20 cellular contexts compared by ENCODE assay signal in the genomic region with DNA sequence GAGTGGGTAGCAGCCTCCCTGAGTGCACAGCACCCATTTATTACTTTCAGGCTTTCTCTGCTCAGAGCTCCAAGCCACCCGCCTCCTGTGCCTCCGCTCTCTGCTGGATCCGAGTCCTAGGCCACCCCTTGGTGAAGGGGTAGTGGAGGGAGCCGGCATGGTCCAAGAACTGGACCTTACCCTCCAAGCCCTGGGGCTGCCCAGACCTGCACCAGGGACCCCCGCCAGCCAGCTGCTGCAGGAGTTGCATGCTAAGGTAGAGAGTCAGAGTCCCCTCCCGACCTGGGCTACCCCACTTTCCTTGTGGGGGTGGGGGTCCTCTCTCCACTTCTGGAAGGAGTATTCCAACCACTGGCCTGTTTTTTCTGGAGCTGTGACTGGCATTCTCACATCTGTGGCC. TPM values are rescaled to one million over a fixed set of nuclear protein-coding genes. Genes with fewer than 3 reads are reported as not detected.
DNase-seq lines count a peak whose midpoint lies in the region; ATAC-seq and TF ChIP-seq lines count a peak whose summit lies in the region.
"Had no signal": no experiment of that assay in that cellular context is flagged by ENCODE, and none has a peak within 500 bp of the region (broad histone marks: within the 10 kb centered on the region; RNA-seq: fewer than 3 reads in every experiment).

No MANE protein-coding gene starts in this region.

- no peak for DNase-seq in activated naive CD8-positive, alpha-beta T cell treated with anti-CD3 and anti-CD28 coated beads, Interleukin-2, amount 50 U/mL, for 24 hours
- DNase-seq in T-helper 17 cell, result no peak
- DNase-seq in mesothelial cell of epicardium (ENCODE audit: low spot score in 2 of 2, unreplicated experiment in 2 of 2), result no peak
- DNase-seq in stimulated activated naive B cell treated with anti-CD40 and anti-IgM and Interleukin-4, amounts not matched to agents 10 μg/mL and 1 μg/mL and 100 μg/mL, for 72 hours, result no peak
- no peak for DNase-seq in GOT3 (lab: John Stamatoyannopoulos, UW)
- DNase-seq in mesenteric fat pad (ENCODE audit: low spot score), result no peak
- DNase-seq: activated CD4-positive, CD25-positive, alpha-beta regulatory T cell; activated CD8-positive, alpha-beta memory T cell treated with anti-CD3 and anti-CD28 coated beads, Interleukin-2, amount 50 U/mL, for 4 hours; adrenal gland; DMS 273 treated with DMSO at 0.1 percent for 48 hours; GDM1; left ventricle myocardium superior; NCI-H1092 treated with DMSO at 0.1 percent for 48 hours; NCI-H526; stimulated activated CD4-positive, alpha-beta T cell treated with anti-CD3 and anti-CD28 coated beads, Interleukin-2, amount 100 ng/mL, for 48 hours had no signal

- no peak for TF ChIP-seq CTCF in mesothelial cell of epicardium (IDR thresholded peaks at IDR 0.05; ENCODE audit: unreplicated experiment)

- no peak overlapping the region for H3K27ac Mint-ChIP-seq in activated naive CD8-positive, alpha-beta T cell
- no peak overlapping the region for H3K27ac Mint-ChIP-seq in activated naive CD8-positive, alpha-beta T cell treated with anti-CD3 and anti-CD28 coated beads, Interleukin-2, amount 50 U/mL, for 24 hours
- H3K27ac Mint-ChIP-seq in T-helper 17 cell (peak overlapping the region; percentile 74), mesothelial cell of epicardium (no peak overlapping the region)
- H3K27ac Mint-ChIP-seq in stimulated activated naive B cell treated with anti-CD40 and anti-IgM and Interleukin-4, amounts not matched to agents 10 μg/mL and 1 μg/mL and 100 μg/mL, for 72 hours, result no peak overlapping the region

- H3K27me3 Mint-ChIP-seq in activated naive CD8-positive, alpha-beta T cell, result peaks cover 2% of the 10 kb centered on the region
- H3K27me3 Mint-ChIP-seq in activated naive CD8-positive, alpha-beta T cell treated with anti-CD3 and anti-CD28 coated beads, Interleukin-2, amount 50 U/mL, for 24 hours, result no peaks in the 10 kb centered on the region
- no peaks in the 10 kb centered on the region for H3K27me3 Mint-ChIP-seq in T-helper 17 cell
- peaks cover 9% of the 10 kb centered on the region for H3K27me3 Mint-ChIP-seq in mesothelial cell of epicardium (ENCODE audit: low read depth)
- peaks cover 5 to 12% of the 10 kb centered on the region in 2 donors for H3K27me3 Mint-ChIP-seq in stimulated activated naive B cell treated with anti-CD40 and anti-IgM and Interleukin-4, amounts not matched to agents 10 μg/mL and 1 μg/mL and 100 μg/mL, for 72 hours

- H3K9me3 Mint-ChIP-seq in activated naive CD8-positive, alpha-beta T cell (ENCODE audit: low read depth), result no peaks in the 10 kb centered on the region
- no peaks in the 10 kb centered on the region for H3K9me3 Mint-ChIP-seq in activated naive CD8-positive, alpha-beta T cell treated with anti-CD3 and anti-CD28 coated beads, Interleukin-2, amount 50 U/mL, for 24 hours
- H3K9me3 Mint-ChIP-seq in mesothelial cell of epicardium, result no peaks in the 10 kb centered on the region
- H3K9me3 Mint-ChIP-seq in stimulated activated naive B cell treated with anti-CD40 and anti-IgM and Interleukin-4, amounts not matched to agents 10 μg/mL and 1 μg/mL and 100 μg/mL, for 72 hours, result no peaks in the 10 kb centered on the region

- ATAC-seq in activated naive CD8-positive, alpha-beta T cell treated with anti-CD3 and anti-CD28 coated beads, Interleukin-2, amount 50 U/mL, for 24 hours, result no peak
- no peak for ATAC-seq in T-helper 17 cell
- no peak for ATAC-seq in stimulated activated naive B cell treated with anti-CD40 and anti-IgM and Interleukin-4, amounts not matched to agents 10 μg/mL and 1 μg/mL and 100 μg/mL, for 72 hours (replicated peaks)
- ATAC-seq in GM18867 (IDR thresholded peaks at IDR 0.05; ENCODE audit: unreplicated experiment), result no peak
- ATAC-seq: left ventricle myocardium superior had no signal

- H3K36me3 Mint-ChIP-seq in activated naive CD8-positive, alpha-beta T cell, result no peaks in the 10 kb centered on the region
- H3K36me3 Mint-ChIP-seq in activated naive CD8-positive, alpha-beta T cell treated with anti-CD3 and anti-CD28 coated beads, Interleukin-2, amount 50 U/mL, for 24 hours (ENCODE audit: low read depth), result peaks cover 7% of the 10 kb centered on the region
- no peaks in the 10 kb centered on the region for H3K36me3 Mint-ChIP-seq in T-helper 17 cell (ENCODE audit: low read depth)
- peaks cover 8% of the 10 kb centered on the region for H3K36me3 Mint-ChIP-seq in mesothelial cell of epicardium
- H3K36me3 Mint-ChIP-seq in stimulated activated naive B cell treated with anti-CD40 and anti-IgM and Interleukin-4, amounts not matched to agents 10 μg/mL and 1 μg/mL and 100 μg/mL, for 72 hours, result peaks cover 13 to 19% of the 10 kb centered on the region in 2 donors

- H3K4me1 Mint-ChIP-seq in activated naive CD8-positive, alpha-beta T cell (ENCODE audit: low read depth), result peaks cover 3% of the 10 kb centered on the region
- H3K4me1 Mint-ChIP-seq in activated naive CD8-positive, alpha-beta T cell treated with anti-CD3 and anti-CD28 coated beads, Interleukin-2, amount 50 U/mL, for 24 hours, result peaks cover 14% of the 10 kb centered on the region
- H3K4me1 Mint-ChIP-seq in T-helper 17 cell, result peaks cover 16% of the 10 kb centered on the region
- peaks cover 4% of the 10 kb centered on the region for H3K4me1 Mint-ChIP-seq in mesothelial cell of epicardium
- peaks cover 7 to 22% of the 10 kb centered on the region in 2 donors for H3K4me1 Mint-ChIP-seq in stimulated activated naive B cell treated with anti-CD40 and anti-IgM and Interleukin-4, amounts not matched to agents 10 μg/mL and 1 μg/mL and 100 μg/mL, for 72 hours

- H3K9me3 ChIP-seq in T-helper 17 cell (ENCODE audit: control insufficient read depth, low read length, poor library complexity, severe bottlenecking), result no peaks in the 10 kb centered on the region
- H3K9me3 ChIP-seq: adrenal gland, esophagus muscularis mucosa had no signal

- peak overlapping the region; percentile 89 for H3K4me3 Mint-ChIP-seq in activated naive CD8-positive, alpha-beta T cell
- H3K4me3 Mint-ChIP-seq in activated naive CD8-positive, alpha-beta T cell treated with anti-CD3 and anti-CD28 coated beads, Interleukin-2, amount 50 U/mL, for 24 hours, result no peak overlapping the region
- H3K4me3 Mint-ChIP-seq in T-helper 17 cell (no peak overlapping the region), mesothelial cell of epicardium (peak overlapping the region; percentile 81)
- H3K4me3 Mint-ChIP-seq in stimulated activated naive B cell treated with anti-CD40 and anti-IgM and Interleukin-4, amounts not matched to agents 10 μg/mL and 1 μg/mL and 100 μg/mL, for 72 hours, result peak overlapping the region; percentile 48 to 93

RNA-seq across cellular contexts. Expression of a gene that starts 2.0 kb away (rescaled TPM):
- total RNA-seq in T-helper 17 cell (10 to 100 TPM; 29.2 to 31.9 TPM), mesothelial cell of epicardium (17.9 to 20.6 TPM (median 18.8 TPM) in 3 replicates), mesenteric fat pad (11.8 TPM)

RNA-seq across cellular contexts. Expression of a gene that starts 16.4 kb away (rescaled TPM):
- 1 to 10 TPM; 1.6 to 2.2 TPM for total RNA-seq in T-helper 17 cell
- total RNA-seq in mesothelial cell of epicardium, result 6.7 to 7.1 TPM (median 7.0 TPM) in 3 replicates
- total RNA-seq in mesenteric fat pad, result 2.2 TPM

RNA-seq across cellular contexts. Expression of a gene that starts 17.0 kb away (rescaled TPM):
- total RNA-seq in T-helper 17 cell, result not detected
- 1.3 to 2.4 TPM (median 2.0 TPM) in 3 replicates for total RNA-seq in mesothelial cell of epicardium
- 1.0 TPM for total RNA-seq in mesenteric fat pad

RNA-seq across cellular contexts. Expression of a gene that starts 21.2 kb away (rescaled TPM):
- total RNA-seq in T-helper 17 cell, result 1 to 10 TPM; 1.6 to 2.8 TPM
- 1.1 to 1.7 TPM (median 1.2 TPM) in 3 replicates for total RNA-seq in mesothelial cell of epicardium
- total RNA-seq in mesenteric fat pad, result 8.4 TPM
- total RNA-seq: dermis microvascular lymphatic vessel endothelial cell, HT-29 had no signal

RNA-seq across cellular contexts. Expression of a gene that starts 28.6 kb away (rescaled TPM):
- 1 to 10 TPM; 1.3 to 3.1 TPM for total RNA-seq in T-helper 17 cell
- total RNA-seq in mesothelial cell of epicardium, result 0.20 to 0.49 TPM (median 0.27 TPM) in 3 replicates
- total RNA-seq in mesenteric fat pad, result 4.8 TPM
- total RNA-seq: dermis microvascular lymphatic vessel endothelial cell, HT-29 had no signal

Comparison
In these comparisons a context has a peak if more than half of its experiments do, and no peak if none do; other contexts are left out.
1. H3K4me3 Mint-ChIP-seq: peak in activated naive CD8-positive, alpha-beta T cell (single experiment), mesothelial cell of epicardium (single experiment) and stimulated activated naive B cell treated with anti-CD40 and anti-IgM and Interleukin-4, amounts not matched to agents 10 μg/mL and 1 μg/mL and 100 μg/mL, for 72 hours (2 of 2); none in activated naive CD8-positive, alpha-beta T cell treated with anti-CD3 and anti-CD28 coated beads, Interleukin-2, amount 50 U/mL, for 24 hours (single experiment) and T-helper 17 cell (single experiment).